1 cellular context compared by ENCODE assay signal in the genomic region with DNA sequence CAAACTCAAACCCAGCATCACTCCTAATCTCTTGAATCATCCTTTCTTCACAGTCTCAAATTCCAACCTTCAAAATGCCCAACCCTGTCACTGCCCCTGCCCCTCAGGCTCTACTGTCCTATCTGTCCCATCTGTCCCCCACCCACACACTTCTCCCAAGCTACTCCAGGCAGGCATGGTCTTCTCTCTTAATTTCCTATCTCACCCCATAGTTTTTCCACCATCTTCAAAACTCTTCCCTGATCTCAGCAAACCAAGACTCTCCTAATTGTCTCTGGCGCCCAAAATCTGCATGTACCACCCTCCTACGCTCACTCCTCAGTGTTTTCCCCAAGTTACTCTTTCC.
TF ChIP-seq lines count a peak whose summit lies in the region.

No MANE protein-coding gene starts in this region.

TF ChIP-seq in WTC11, 78 proteins besides CTCF, POLR2A, EP300 and RAD21 (continued from another document):
- TF ChIP-seq, protein P1, sequence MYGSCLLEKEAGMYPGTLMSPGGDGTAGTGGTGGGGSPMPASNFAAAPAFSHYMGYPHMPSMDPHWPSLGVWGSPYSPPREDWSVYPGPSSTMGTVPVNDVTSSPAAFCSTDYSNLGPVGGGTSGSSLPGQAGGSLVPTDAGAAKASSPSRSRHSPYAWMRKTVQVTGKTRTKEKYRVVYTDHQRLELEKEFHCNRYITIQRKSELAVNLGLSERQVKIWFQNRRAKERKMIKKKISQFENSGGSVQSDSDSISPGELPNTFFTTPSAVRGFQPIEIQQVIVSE (CRISPR knock-in tag; IDR thresholded peaks at IDR 0.05; ENCODE audit: borderline replicate concordance): no peak
- TF ChIP-seq, protein P2, sequence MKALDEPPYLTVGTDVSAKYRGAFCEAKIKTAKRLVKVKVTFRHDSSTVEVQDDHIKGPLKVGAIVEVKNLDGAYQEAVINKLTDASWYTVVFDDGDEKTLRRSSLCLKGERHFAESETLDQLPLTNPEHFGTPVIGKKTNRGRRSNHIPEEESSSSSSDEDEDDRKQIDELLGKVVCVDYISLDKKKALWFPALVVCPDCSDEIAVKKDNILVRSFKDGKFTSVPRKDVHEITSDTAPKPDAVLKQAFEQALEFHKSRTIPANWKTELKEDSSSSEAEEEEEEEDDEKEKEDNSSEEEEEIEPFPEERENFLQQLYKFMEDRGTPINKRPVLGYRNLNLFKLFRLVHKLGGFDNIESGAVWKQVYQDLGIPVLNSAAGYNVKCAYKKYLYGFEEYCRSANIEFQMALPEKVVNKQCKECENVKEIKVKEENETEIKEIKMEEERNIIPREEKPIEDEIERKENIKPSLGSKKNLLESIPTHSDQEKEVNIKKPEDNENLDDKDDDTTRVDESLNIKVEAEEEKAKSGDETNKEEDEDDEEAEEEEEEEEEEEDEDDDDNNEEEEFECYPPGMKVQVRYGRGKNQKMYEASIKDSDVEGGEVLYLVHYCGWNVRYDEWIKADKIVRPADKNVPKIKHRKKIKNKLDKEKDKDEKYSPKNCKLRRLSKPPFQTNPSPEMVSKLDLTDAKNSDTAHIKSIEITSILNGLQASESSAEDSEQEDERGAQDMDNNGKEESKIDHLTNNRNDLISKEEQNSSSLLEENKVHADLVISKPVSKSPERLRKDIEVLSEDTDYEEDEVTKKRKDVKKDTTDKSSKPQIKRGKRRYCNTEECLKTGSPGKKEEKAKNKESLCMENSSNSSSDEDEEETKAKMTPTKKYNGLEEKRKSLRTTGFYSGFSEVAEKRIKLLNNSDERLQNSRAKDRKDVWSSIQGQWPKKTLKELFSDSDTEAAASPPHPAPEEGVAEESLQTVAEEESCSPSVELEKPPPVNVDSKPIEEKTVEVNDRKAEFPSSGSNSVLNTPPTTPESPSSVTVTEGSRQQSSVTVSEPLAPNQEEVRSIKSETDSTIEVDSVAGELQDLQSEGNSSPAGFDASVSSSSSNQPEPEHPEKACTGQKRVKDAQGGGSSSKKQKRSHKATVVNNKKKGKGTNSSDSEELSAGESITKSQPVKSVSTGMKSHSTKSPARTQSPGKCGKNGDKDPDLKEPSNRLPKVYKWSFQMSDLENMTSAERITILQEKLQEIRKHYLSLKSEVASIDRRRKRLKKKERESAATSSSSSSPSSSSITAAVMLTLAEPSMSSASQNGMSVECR (CRISPR knock-in tag; IDR thresholded peaks at IDR 0.05; ENCODE audit: borderline replicate concordance): no peak
- no peak for TF ChIP-seq NR2C2 (CRISPR knock-in tag; IDR thresholded peaks at IDR 0.05)
